Comparison of ENCODE assay signal across 15 cellular contexts in genomic region chr13:42926043-42926442, GRCh38.
DNase-seq lines count a peak whose midpoint lies in the region; ATAC-seq and TF ChIP-seq lines count a peak whose summit lies in the region.
"Had no signal": no experiment of that assay in that cellular context is flagged by ENCODE, and none has a peak within 500 bp of the region (broad histone marks: within the 10 kb centered on the region; RNA-seq: fewer than 3 reads in every experiment).

No MANE protein-coding gene starts in this region.

- no peaks in the 10 kb centered on the region for H3K9me3 ChIP-seq in esophagus squamous epithelium
- H3K9me3 ChIP-seq: A549, Caco-2, HAP-1 had no signal

- H3K27me3 ChIP-seq in esophagus squamous epithelium, result no peaks in the 10 kb centered on the region

- H3K9me3 Mint-ChIP-seq in activated CD4-positive, alpha-beta T cell treated with anti-CD3 and anti-CD28 coated beads, Interleukin-2, amount 10 ng/mL, durations not matched to agents 24 days and 14 days, result no peaks in the 10 kb centered on the region
- H3K9me3 Mint-ChIP-seq in activated CD4-positive, alpha-beta T cell treated with anti-CD3 and anti-CD28 coated beads for 36 hours (ENCODE audit: low read depth), result no peaks in the 10 kb centered on the region
- H3K9me3 Mint-ChIP-seq in stimulated activated effector memory CD8-positive, alpha-beta T cell treated with anti-CD3 and anti-CD28 coated beads, Interleukin-12 subunit alpha, Interleukin-12 subunit beta, amount 100 ng/mL, for 72 hours, result no peaks in the 10 kb centered on the region
- H3K9me3 Mint-ChIP-seq: CD4-positive, alpha-beta T cell had no signal

- H3K4me3 ChIP-seq in esophagus squamous epithelium, result no peak overlapping the region
- H3K4me3 ChIP-seq: A549, GM23248, HAP-1 had no signal

- POLR2A ChIA-PET in activated CD4-positive, alpha-beta T cell treated with anti-CD3 and anti-CD28 coated beads for 36 hours (lab: Charles Lee), result no interaction called here

- peaks cover 0 to 11% (median 0%) of the 10 kb centered on the region in 3 donors for H3K4me1 ChIP-seq in esophagus squamous epithelium
- H3K4me1 ChIP-seq: A549, Caco-2, HAP-1 had no signal

- peak overlapping the region; percentile 42 for H3K27ac Mint-ChIP-seq in activated CD4-positive, alpha-beta T cell treated with anti-CD3 and anti-CD28 coated beads, Interleukin-2, amount 10 ng/mL, durations not matched to agents 24 days and 14 days
- H3K27ac Mint-ChIP-seq in activated CD4-positive, alpha-beta T cell treated with anti-CD3 and anti-CD28 coated beads for 36 hours, result no peak overlapping the region
- H3K27ac Mint-ChIP-seq in stimulated activated effector memory CD8-positive, alpha-beta T cell treated with anti-CD3 and anti-CD28 coated beads, Interleukin-12 subunit alpha, Interleukin-12 subunit beta, amount 100 ng/mL, for 72 hours, result no peak overlapping the region
- H3K27ac Mint-ChIP-seq: CD4-positive, alpha-beta T cell had no signal

- peaks cover 0 to 16% (median 0%) of the 10 kb centered on the region in 3 donors for H3K36me3 ChIP-seq in esophagus squamous epithelium
- H3K36me3 ChIP-seq: HAP-1 had no signal

- CTCF ChIA-PET in activated CD4-positive, alpha-beta T cell treated with anti-CD3 and anti-CD28 coated beads for 36 hours (lab: Charles Lee), result interaction anchor here (0.6 to 2.0 kb wide), 2 partner anchors 15 to 645 kb away, joined by 3 to 4 read pairs; no protein-coding TSS in a partner anchor

- intact Hi-C loops in activated CD4-positive, alpha-beta T cell treated with anti-CD3 and anti-CD28 coated beads, Interleukin-2, amount 10 ng/mL, durations not matched to agents 24 days and 14 days (cut with micrococcal nuclease), result no loop called here
- intact Hi-C loops in activated CD4-positive, alpha-beta T cell treated with anti-CD3 and anti-CD28 coated beads for 36 hours (cut with DNase I, micrococcal nuclease), result no loop called here
- intact Hi-C loops in left colon (cut with DNase I, micrococcal nuclease) (no loop called here), esophagus squamous epithelium (cut with DNase I) (no loop called here)

- ATAC-seq in activated CD4-positive, alpha-beta T cell treated with anti-CD3 and anti-CD28 coated beads for 36 hours, result no peak
- peak; percentile 88 for ATAC-seq in left colon
- no peak for ATAC-seq in stimulated activated effector memory CD8-positive, alpha-beta T cell treated with anti-CD3 and anti-CD28 coated beads, Interleukin-12 subunit alpha, Interleukin-12 subunit beta, amount 100 ng/mL, for 72 hours
- ATAC-seq: A549 had no signal

- no peak for TF ChIP-seq POLR2A in esophagus squamous epithelium (IDR thresholded peaks at IDR 0.05)

- H3K36me3 Mint-ChIP-seq in activated CD4-positive, alpha-beta T cell treated with anti-CD3 and anti-CD28 coated beads, Interleukin-2, amount 10 ng/mL, durations not matched to agents 24 days and 14 days (ENCODE audit: low read depth), result peaks cover 61% of the 10 kb centered on the region
- H3K36me3 Mint-ChIP-seq in activated CD4-positive, alpha-beta T cell treated with anti-CD3 and anti-CD28 coated beads for 36 hours (ENCODE audit: low read depth), result peaks cover 28% of the 10 kb centered on the region
- peaks cover 10% of the 10 kb centered on the region for H3K36me3 Mint-ChIP-seq in stimulated activated effector memory CD8-positive, alpha-beta T cell treated with anti-CD3 and anti-CD28 coated beads, Interleukin-12 subunit alpha, Interleukin-12 subunit beta, amount 100 ng/mL, for 72 hours

- DNase-seq in activated CD4-positive, alpha-beta T cell treated with anti-CD3 and anti-CD28 coated beads, Interleukin-2, amount 10 ng/mL, durations not matched to agents 24 days and 14 days, result peak; percentile 30
- no peak for DNase-seq in activated CD4-positive, alpha-beta T cell treated with anti-CD3 and anti-CD28 coated beads for 36 hours
- DNase-seq in left colon (no peak), esophagus squamous epithelium (lab: John Stamatoyannopoulos, UW) (no peak)
- no peak for DNase-seq in stimulated activated effector memory CD8-positive, alpha-beta T cell treated with anti-CD3 and anti-CD28 coated beads, Interleukin-12 subunit alpha, Interleukin-12 subunit beta, amount 100 ng/mL, for 72 hours (ENCODE audit: low spot score in 2 of 2)
- DNase-seq in effector CD8-positive, alpha-beta T cell (lab: John Stamatoyannopoulos, UW), result no peak
- DNase-seq: AML-193; Caco-2; CD4-positive, alpha-beta T cell had no signal

- H3K27ac ChIP-seq in VCaP, result peak overlapping the region; percentile 94
- H3K27ac ChIP-seq in esophagus squamous epithelium, result no peak overlapping the region
- H3K27ac ChIP-seq: 22Rv1, A549, GM23248, HL-60 had no signal

- H3K27me3 Mint-ChIP-seq in activated CD4-positive, alpha-beta T cell treated with anti-CD3 and anti-CD28 coated beads, Interleukin-2, amount 10 ng/mL, durations not matched to agents 24 days and 14 days, result no peaks in the 10 kb centered on the region
- no peaks in the 10 kb centered on the region for H3K27me3 Mint-ChIP-seq in activated CD4-positive, alpha-beta T cell treated with anti-CD3 and anti-CD28 coated beads for 36 hours
- H3K27me3 Mint-ChIP-seq: CD4-positive, alpha-beta T cell had no signal

- no peak overlapping the region for H3K4me3 Mint-ChIP-seq in activated CD4-positive, alpha-beta T cell treated with anti-CD3 and anti-CD28 coated beads, Interleukin-2, amount 10 ng/mL, durations not matched to agents 24 days and 14 days
- H3K4me3 Mint-ChIP-seq in activated CD4-positive, alpha-beta T cell treated with anti-CD3 and anti-CD28 coated beads for 36 hours, result no peak overlapping the region
- no peak overlapping the region for H3K4me3 Mint-ChIP-seq in stimulated activated effector memory CD8-positive, alpha-beta T cell treated with anti-CD3 and anti-CD28 coated beads, Interleukin-12 subunit alpha, Interleukin-12 subunit beta, amount 100 ng/mL, for 72 hours
- H3K4me3 Mint-ChIP-seq: CD4-positive, alpha-beta T cell had no signal

- 94 to 95% methylated on average over 3 of the region's 3 CpGs for WGBS in esophagus squamous epithelium, 2 donors

- TF ChIP-seq CTCF in VCaP (conservative IDR thresholded peaks at IDR 0.05) (no peak), esophagus squamous epithelium (IDR thresholded peaks at IDR 0.05) (no peak)

- peaks cover 14% of the 10 kb centered on the region for H3K4me1 Mint-ChIP-seq in activated CD4-positive, alpha-beta T cell treated with anti-CD3 and anti-CD28 coated beads, Interleukin-2, amount 10 ng/mL, durations not matched to agents 24 days and 14 days
- H3K4me1 Mint-ChIP-seq in activated CD4-positive, alpha-beta T cell treated with anti-CD3 and anti-CD28 coated beads for 36 hours, result no peaks in the 10 kb centered on the region
- no peaks in the 10 kb centered on the region for H3K4me1 Mint-ChIP-seq in stimulated activated effector memory CD8-positive, alpha-beta T cell treated with anti-CD3 and anti-CD28 coated beads, Interleukin-12 subunit alpha, Interleukin-12 subunit beta, amount 100 ng/mL, for 72 hours
